Comparison of ENCODE assay signal across 22 cellular contexts in the genomic region with DNA sequence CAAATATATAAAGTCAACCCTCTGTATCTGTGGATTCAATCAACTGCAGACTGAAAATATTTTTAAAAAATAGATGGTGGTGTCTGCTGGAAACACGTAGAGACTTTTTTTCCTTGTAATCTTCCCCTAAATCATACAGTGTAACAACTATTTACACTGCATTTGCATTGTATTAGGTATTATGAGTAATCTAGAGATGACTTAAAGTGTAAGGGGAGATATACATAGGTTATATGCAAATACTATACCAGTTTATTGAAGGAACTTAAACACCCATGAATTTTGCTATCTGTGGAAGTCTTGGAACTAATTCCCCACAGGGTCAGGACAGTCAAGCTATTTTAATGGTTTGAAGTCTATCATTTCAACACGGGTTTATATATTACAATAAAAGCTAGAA. TPM values are rescaled to one million over a fixed set of nuclear protein-coding genes. Genes with fewer than 3 reads are reported as not detected.
A peak's percentile ranks its signal among the peaks of the same experiment; 100 is the strongest.
DNase-seq lines count a peak whose midpoint lies in the region; ATAC-seq and TF ChIP-seq lines count a peak whose summit lies in the region.
"Had no signal": no experiment of that assay in that cellular context is flagged by ENCODE, and none has a peak within 500 bp of the region (broad histone marks: within the 10 kb centered on the region; RNA-seq: fewer than 3 reads in every experiment).

No MANE protein-coding gene starts in this region.

- H3K4me3 ChIP-seq in psoas muscle = no peak overlapping the region
- H3K4me3 ChIP-seq: adrenal gland, upper lobe of left lung had no signal

- no peaks in the 10 kb centered on the region for H3K27me3 ChIP-seq in psoas muscle (ENCODE audit: insufficient read depth in 3 of 3, low read length in 2 of 3)
- H3K27me3 ChIP-seq: adrenal gland, upper lobe of left lung had no signal

- no peaks in the 10 kb centered on the region for H3K9me3 Mint-ChIP-seq in chondrocyte (ENCODE audit: low read depth)
- H3K9me3 Mint-ChIP-seq: activated T-helper 17 cell treated with anti-CD3 and anti-CD28 coated beads, Interleukin-2, amount 50 U/mL, for 72 hours; memory B cell had no signal

- DNase-seq in H4 (ENCODE audit: low spot score) = no peak
- DNase-seq in psoas muscle = no peak
- DNase-seq in chondrocyte (ENCODE audit: low spot score) = no peak
- DNase-seq in G401 (ENCODE audit: low spot score) = no peak
- DNase-seq: activated CD8-positive, alpha-beta memory T cell treated with anti-CD3 and anti-CD28 coated beads for 24 hours; adrenal gland; caudate nucleus; DMS53; effector memory CD4-positive, alpha-beta T cell; Kasumi-1; NCI-H1436 treated with DMSO at 0.1 percent for 48 hours; nephron progenitor cell; stimulated activated naive CD8-positive, alpha-beta T cell treated with anti-CD3 and anti-CD28 coated beads, Interleukin-15, Interleukin-2, amounts not matched to agents 100 U/mL and 50 U/mL, for 24 hours; T-helper 1 cell; upper lobe of left lung had no signal

- intact Hi-C loops in psoas muscle (cut with DNase I) = no loop called here

- no peak overlapping the region for H3K27ac ChIP-seq in psoas muscle
- H3K27ac ChIP-seq: adrenal gland, C4-2B, upper lobe of left lung had no signal

- in situ Hi-C loops in G401 (cut with HindIII; ENCODE audit: low sequenced_read_pairs) = no loop called here

- TF ChIP-seq CTCF in psoas muscle (IDR thresholded peaks at IDR 0.05) (no peak), chondrocyte (IDR thresholded peaks at IDR 0.05) (no peak)

- H3K27ac Mint-ChIP-seq in chondrocyte (ENCODE audit: unreplicated experiment) = no peak overlapping the region
- H3K27ac Mint-ChIP-seq: activated T-helper 17 cell treated with anti-CD3 and anti-CD28 coated beads, Interleukin-2, amount 50 U/mL, for 72 hours; memory B cell had no signal

- peaks cover 0 to 14% of the 10 kb centered on the region in 2 donors for H3K36me3 ChIP-seq in psoas muscle (ENCODE audit: insufficient read depth in 1 of 2, low read depth in 1 of 2)
- H3K36me3 ChIP-seq: adrenal gland had no signal

- peaks cover 42% of the 10 kb centered on the region for H3K4me1 Mint-ChIP-seq in chondrocyte (ENCODE audit: low read depth)

- H3K9me3 ChIP-seq in psoas muscle = no peaks in the 10 kb centered on the region
- H3K9me3 ChIP-seq: adrenal gland, upper lobe of left lung had no signal

- H3K4me3 Mint-ChIP-seq in chondrocyte (ENCODE audit: unreplicated experiment) = no peak overlapping the region
- H3K4me3 Mint-ChIP-seq: activated T-helper 17 cell treated with anti-CD3 and anti-CD28 coated beads, Interleukin-2, amount 50 U/mL, for 72 hours; memory B cell; nephron progenitor cell had no signal

- peaks cover 24% of the 10 kb centered on the region for H3K4me1 ChIP-seq in psoas muscle

- peaks cover 4% of the 10 kb centered on the region for H3K36me3 Mint-ChIP-seq in chondrocyte (ENCODE audit: low read depth)

- ATAC-seq in GM18499 (IDR thresholded peaks at IDR 0.05; ENCODE audit: insufficient read depth, unreplicated experiment) (peak; percentile 62), GM19395 (IDR thresholded peaks at IDR 0.05; ENCODE audit: unreplicated experiment) (peak; percentile 60), HG02840 (IDR thresholded peaks at IDR 0.05; ENCODE audit: low FRiP score, unreplicated experiment) (peak; percentile 81), HG03469 (IDR thresholded peaks at IDR 0.05; ENCODE audit: unreplicated experiment) (peak; percentile 81), psoas muscle (no peak)
- ATAC-seq: activated T-helper 17 cell treated with anti-CD3 and anti-CD28 coated beads, Interleukin-2, amount 50 U/mL, for 72 hours; stimulated activated naive CD8-positive, alpha-beta T cell treated with anti-CD3 and anti-CD28 coated beads, Interleukin-15, Interleukin-2, amounts not matched to agents 100 U/mL and 50 U/mL, for 24 hours had no signal

- 42 to 57% (median 49%) methylated on average over 2 of the region's 2 CpGs for WGBS in psoas muscle, 3 donors

- H3K27me3 Mint-ChIP-seq in chondrocyte (ENCODE audit: low read depth) = no peaks in the 10 kb centered on the region
- H3K27me3 Mint-ChIP-seq: activated T-helper 17 cell treated with anti-CD3 and anti-CD28 coated beads, Interleukin-2, amount 50 U/mL, for 72 hours; memory B cell had no signal

RNA-seq across cellular contexts. Expression of a gene that starts 10.2 kb away (rescaled TPM):
- total RNA-seq in H4 (2014; rRNA removed; shearing (Covaris generic)) = 63.7 and 70.7 TPM in 2 replicates
- total RNA-seq in psoas muscle (10 to 100 TPM; 39.6 to 60.1 (median 47.7) TPM), chondrocyte (104 to 116 TPM (median 104 TPM) in 3 replicates)
- 10 to 100 TPM; 45.6 to 74.1 (median 55.0) TPM for polyA plus RNA-seq in psoas muscle
- 176 and 213 TPM in 2 replicates for total RNA-seq in G401 (2014; rRNA removed; shearing (Covaris generic))

Comparison
In these comparisons a context has a peak if more than half of its experiments do, and no peak if none do; other contexts are left out.
1. ATAC-seq: peak in GM18499 (single experiment), GM19395 (single experiment), HG02840 (single experiment) and HG03469 (single experiment); none in psoas muscle (0 of 4).